24 cellular contexts compared by ENCODE assay signal in the genomic region with DNA sequence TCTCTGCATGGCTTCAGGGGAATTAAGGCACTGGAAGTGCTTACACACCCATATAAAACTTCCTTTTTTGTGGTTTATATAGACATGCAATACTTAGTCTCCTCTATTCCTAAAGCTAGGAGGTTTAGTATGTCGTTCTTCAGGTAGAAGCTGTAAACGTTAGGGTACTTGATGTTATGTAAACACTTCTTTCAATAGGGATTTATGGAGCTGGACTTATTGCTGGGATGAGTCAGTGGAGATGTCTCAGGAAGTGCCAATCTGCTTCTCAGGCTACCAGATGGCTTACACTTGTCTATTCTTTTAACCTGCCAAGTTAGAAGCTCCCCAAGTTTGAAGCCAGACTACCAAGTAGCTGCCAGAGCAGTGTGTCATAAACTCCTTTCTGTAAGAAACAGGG.
"Had no signal": no experiment of that assay in that cellular context is flagged by ENCODE, and none has a peak within 500 bp of the region (broad histone marks: within the 10 kb centered on the region; RNA-seq: fewer than 3 reads in every experiment).

No MANE protein-coding gene starts in this region.

- FAIRE-seq: endothelial cell of umbilical vein, small intestine, urothelium cell line had no signal

- H3K27me3 ChIP-seq: breast epithelium, left lung, sigmoid colon had no signal

- DNase-seq: activated CD4-positive, alpha-beta T cell treated with anti-CD3 and anti-CD28 coated beads, Interleukin-2, amount 50 U/mL, for 1 hour; activated CD8-positive, alpha-beta T cell treated with anti-CD3 and anti-CD28 coated beads for 36 hours; activated naive CD4-positive, alpha-beta T cell; activated T-cell treated with anti-CD3 and anti-CD28 coated beads, Interleukin-2, amount 50 U/mL, for 48 hours; central memory CD4-positive, alpha-beta T cell; head of caudate nucleus; kidney glomerular epithelial cell; left lung; lower lobe of right lung; naive B cell; psoas muscle; sigmoid colon; small intestine; stimulated activated CD4-positive, alpha-beta T cell treated with anti-CD3 and anti-CD28 coated beads, Interleukin-4, amount 100 ng/mL, for 24 hours; T-helper 17 cell; T1000; trophoblast cell had no signal

- ATAC-seq: activated CD8-positive, alpha-beta T cell treated with anti-CD3 and anti-CD28 coated beads for 36 hours; activated naive CD4-positive, alpha-beta T cell treated with anti-CD3 and anti-CD28 coated beads, Interleukin-2, amount 50 U/mL, for 72 hours; left lung; lower lobe of right lung; psoas muscle; stimulated activated effector memory CD8-positive, alpha-beta T cell treated with anti-CD3 and anti-CD28 coated beads, Interleukin-12 subunit alpha, Interleukin-12 subunit beta, amount 100 ng/mL, for 72 hours; T-helper 17 cell had no signal

- H3K9me3 ChIP-seq: lower lobe of right lung, psoas muscle, sigmoid colon, thoracic aorta had no signal

- H3K36me3 ChIP-seq: breast epithelium, left lung, lower lobe of right lung, sigmoid colon, thoracic aorta had no signal

- H3K4me3 ChIP-seq: breast epithelium, left lung, lower lobe of right lung, psoas muscle, sigmoid colon, thoracic aorta had no signal

- H3K27ac ChIP-seq: breast epithelium, left lung, lower lobe of right lung, parathyroid adenoma, psoas muscle, sigmoid colon, thoracic aorta had no signal

- H3K4me1 ChIP-seq: breast epithelium, left lung, lower lobe of right lung, parathyroid adenoma, psoas muscle, sigmoid colon had no signal
